In genomic region chr1:25661043-25661807, GRCh38 we compare ENCODE assay signal across 15 cellular contexts. TPM values are rescaled to one million over a fixed set of nuclear protein-coding genes. Genes with fewer than 3 reads are reported as not detected.
DNase-seq lines count a peak whose midpoint lies in the region; ATAC-seq and TF ChIP-seq lines count a peak whose summit lies in the region.
"Had no signal": no experiment of that assay in that cellular context is flagged by ENCODE, and none has a peak within 500 bp of the region (broad histone marks: within the 10 kb centered on the region; RNA-seq: fewer than 3 reads in every experiment).

No MANE protein-coding gene starts in this region.

- ATAC-seq in GM19397 (IDR thresholded peaks at IDR 0.05; ENCODE audit: unreplicated experiment) (no peak), HG03460 (IDR thresholded peaks at IDR 0.05; ENCODE audit: unreplicated experiment) (no peak)

- H3K27me3 ChIP-seq in Karpas-422 (ENCODE audit: low read length): no peaks in the 10 kb centered on the region
- no peaks in the 10 kb centered on the region for H3K27me3 ChIP-seq in mucosa of rectum (ENCODE audit: control insufficient read depth in 2 of 2, insufficient read depth in 2 of 2, low read length in 2 of 2)
- H3K27me3 ChIP-seq: dorsolateral prefrontal cortex had no signal

- H3K9me2 ChIP-seq in Karpas-422 (replicated peaks; ENCODE audit: insufficient read depth, low read length): no peaks in the 10 kb centered on the region

- H2AFZ ChIP-seq in Karpas-422 (ENCODE audit: low read length): peak overlapping the region; percentile 67; the same call in 1 of the 2 replicates

- H3K27ac ChIP-seq in Karpas-422 (ENCODE audit: low read length) (no peak overlapping the region), mucosa of rectum (ENCODE audit: low read depth in 2 of 2, low read length in 2 of 2) (peak overlapping the region; percentile 56 to 67)

- DNase-seq in EH (ENCODE audit: low read depth) (peak; percentile 50), Karpas-422 (no peak), choroid plexus epithelial cell (ENCODE audit: low read depth) (peak; percentile 17), inferior parietal cortex (ENCODE audit: extremely low spot score) (no peak), NCI-H446 (lab: John Stamatoyannopoulos, UW) (no peak)
- DNase-seq: activated CD4-positive, alpha-beta T cell treated with anti-CD3 and anti-CD28 coated beads, Interleukin-2, amount 50 U/mL, for 1 hour; activated naive CD8-positive, alpha-beta T cell treated with anti-CD3 and anti-CD28 coated beads for 36 hours; dorsolateral prefrontal cortex; MM.1S; NCI-H82; retina had no signal

- no peak for TF ChIP-seq CTCF in choroid plexus epithelial cell (conservative IDR thresholded peaks at IDR 0.05; ENCODE audit: low read depth, low read length)

- H3K9ac ChIP-seq in Karpas-422 (ENCODE audit: low read length) (no peak overlapping the region), mucosa of rectum (ENCODE audit: low read depth in 1 of 2, low read length in 2 of 2) (no peak overlapping the region)

- 0 out of 2 replicates have a peak, but pooled peaks cover 8% of the 10 kb centered on the region for H4K20me1 ChIP-seq in Karpas-422 (ENCODE audit: insufficient read depth, low read depth, low read length)

- H3K4me2 ChIP-seq in Karpas-422 (ENCODE audit: low read depth, low read length, poor library complexity, severe bottlenecking): peak overlapping the region; percentile 60

- peaks cover 31% of the 10 kb centered on the region for H3K4me1 ChIP-seq in Karpas-422 (ENCODE audit: low read length)
- peaks cover 12 to 13% of the 10 kb centered on the region in 2 donors for H3K4me1 ChIP-seq in mucosa of rectum (ENCODE audit: control insufficient read depth in 2 of 2, insufficient read depth in 2 of 2, low read length in 2 of 2)

- H3K79me2 ChIP-seq in Karpas-422 (ENCODE audit: low read length): no peaks in the 10 kb centered on the region

- H3K9me3 ChIP-seq in Karpas-422 (ENCODE audit: low read length) (no peaks in the 10 kb centered on the region), mucosa of rectum (ENCODE audit: control insufficient read depth in 2 of 2, low read length in 2 of 2) (no peaks in the 10 kb centered on the region)

- no peaks in the 10 kb centered on the region for H3K36me3 ChIP-seq in Karpas-422 (ENCODE audit: insufficient read depth, low read length)
- no peaks in the 10 kb centered on the region for H3K36me3 ChIP-seq in mucosa of rectum (ENCODE audit: control insufficient read depth in 2 of 2, insufficient read depth in 2 of 2, low read length in 2 of 2)

- H3K4me3 ChIP-seq in Karpas-422 (ENCODE audit: low read length): peak overlapping the region; percentile 29; the same call in 1 of the 2 replicates
- no peak overlapping the region for H3K4me3 ChIP-seq in choroid plexus epithelial cell (ENCODE audit: low read depth, low read length)
- peak overlapping the region in 1 of 2 donors; percentile 26 for H3K4me3 ChIP-seq in mucosa of rectum (ENCODE audit: low read length in 2 of 2)
- H3K4me3 ChIP-seq: dorsolateral prefrontal cortex, lung had no signal

RNA-seq across cellular contexts. Expression of gene MAN1C1, which starts 44.6 kb away (rescaled TPM):
- not detected in 2 replicates for total RNA-seq in Karpas-422 (2014; rRNA removed; shearing (Covaris generic); ENCODE audit: low replicate concordance)

Comparison
In these comparisons a context has a peak if more than half of its experiments do, and no peak if none do; other contexts are left out.
1. DNase-seq: peak in EH (single experiment) and choroid plexus epithelial cell (single experiment); none in Karpas-422 (single experiment), inferior parietal cortex (single experiment) and NCI-H446 (0 of 2).